ENCODE assay signal across 8 cellular contexts in the genomic region with DNA sequence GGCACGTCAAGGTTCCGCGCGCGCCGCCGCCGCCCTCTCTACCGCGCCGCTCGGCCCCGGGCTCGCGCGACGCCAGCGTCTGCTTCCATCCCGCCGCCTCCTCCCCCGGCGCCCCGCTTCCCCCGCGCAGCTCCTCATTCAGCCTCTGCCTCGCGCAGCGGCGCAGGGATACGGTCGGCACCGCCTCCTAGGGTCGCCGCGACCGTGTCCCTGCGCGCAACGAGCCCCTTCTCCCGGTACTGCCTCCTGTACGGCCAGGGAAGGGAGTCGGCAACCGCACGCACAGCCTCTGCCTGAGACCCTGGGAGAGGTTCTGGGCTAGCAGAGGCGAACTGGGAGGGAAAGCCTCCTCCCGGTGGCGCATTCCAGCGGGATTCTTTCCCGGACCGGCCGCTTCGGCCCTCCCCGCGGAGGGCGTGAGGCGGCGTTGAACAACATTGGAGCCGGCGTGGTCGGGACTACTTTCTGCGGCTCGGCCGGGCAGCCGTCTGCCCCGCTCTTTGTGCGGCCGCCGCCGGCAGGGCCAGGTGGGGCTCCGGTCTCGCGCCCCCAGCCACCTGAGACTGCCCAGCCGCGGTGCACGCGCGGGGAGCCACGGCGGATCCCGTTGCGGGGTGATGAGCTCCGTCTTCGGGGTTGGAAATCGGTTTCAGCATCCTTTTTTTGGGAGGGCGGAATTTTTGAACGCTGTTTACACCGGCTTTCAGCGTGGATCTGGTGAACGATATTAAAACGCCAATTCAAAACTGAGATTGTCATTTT. TPM values are rescaled to one million over a fixed set of nuclear protein-coding genes. Genes with fewer than 3 reads are reported as not detected.
DNase-seq lines count a peak whose midpoint lies in the region; ATAC-seq, FAIRE-seq and TF ChIP-seq lines count a peak whose summit lies in the region.

A gene (minus strand): TSS at position 172 of the 762 bp plus-strand sequence. CDS start 309 bp downstream, outside the sequence.

- peak; percentile 77 for ATAC-seq in GM21717 (IDR thresholded peaks at IDR 0.05; ENCODE audit: unreplicated experiment)
- ATAC-seq in activated T-helper 17 cell treated with anti-CD3 and anti-CD28 coated beads, Interleukin-2, amount 50 U/mL, for 72 hours (replicated peaks), result peak; percentile 94
- ATAC-seq in naive thymus-derived CD4-positive, alpha-beta T cell, result peak; percentile 91
- peak; percentile 86 for ATAC-seq in stimulated activated effector memory CD8-positive, alpha-beta T cell treated with anti-CD3 and anti-CD28 coated beads, Interleukin-12 subunit alpha, Interleukin-12 subunit beta, amount 100 ng/mL, for 72 hours

- DNase-seq in DMS 273 treated with DMSO at 0.1 percent for 48 hours (lab: John Stamatoyannopoulos, UW), result peak; percentile 56
- DNase-seq in KBM-7, result peak; percentile 92
- DNase-seq in RCC 7860 (ENCODE audit: low spot score), result peak; percentile 72
- peak; percentile 92 for DNase-seq in fibroblast of mammary gland (ENCODE audit: low read depth)
- peak; percentile 57 to 83 (median 75) for DNase-seq in naive thymus-derived CD4-positive, alpha-beta T cell
- DNase-seq in stimulated activated effector memory CD8-positive, alpha-beta T cell treated with anti-CD3 and anti-CD28 coated beads, Interleukin-12 subunit alpha, Interleukin-12 subunit beta, amount 100 ng/mL, for 72 hours (ENCODE audit: low spot score in 2 of 2), result peak; percentile 17 to 69

- H3K36me3 Mint-ChIP-seq in activated T-helper 17 cell treated with anti-CD3 and anti-CD28 coated beads, Interleukin-2, amount 50 U/mL, for 72 hours (ENCODE audit: low read depth), result no peaks in the 10 kb centered on the region
- no peaks in the 10 kb centered on the region for H3K36me3 Mint-ChIP-seq in naive thymus-derived CD4-positive, alpha-beta T cell
- no peaks in the 10 kb centered on the region for H3K36me3 Mint-ChIP-seq in stimulated activated effector memory CD8-positive, alpha-beta T cell treated with anti-CD3 and anti-CD28 coated beads, Interleukin-12 subunit alpha, Interleukin-12 subunit beta, amount 100 ng/mL, for 72 hours

- no peak for TF ChIP-seq CTCF in fibroblast of mammary gland (conservative IDR thresholded peaks at IDR 0.05; ENCODE audit: control insufficient read depth, insufficient read depth, low read depth, low read length)

- peak within 1 kb of the TSS; percentile 71 for H3K4me3 ChIP-seq in fibroblast of mammary gland (ENCODE audit: control insufficient read depth, low read depth, low read length)
- peak within 1 kb of the TSS; percentile 86 for H3K4me3 ChIP-seq in naive thymus-derived CD4-positive, alpha-beta T cell (ENCODE audit: low read length)

- peaks cover 0 to 10% of the 10 kb centered on the region in 2 donors for H3K27me3 ChIP-seq in naive thymus-derived CD4-positive, alpha-beta T cell (ENCODE audit: control insufficient read depth in 2 of 2, insufficient read depth in 2 of 2, low read length in 2 of 2)

- peak within 1 kb of the TSS; percentile 83 for H3K4me3 Mint-ChIP-seq in activated T-helper 17 cell treated with anti-CD3 and anti-CD28 coated beads, Interleukin-2, amount 50 U/mL, for 72 hours
- H3K4me3 Mint-ChIP-seq in naive thymus-derived CD4-positive, alpha-beta T cell, result peak within 1 kb of the TSS; percentile 79 to 93 (median 88)
- H3K4me3 Mint-ChIP-seq in stimulated activated effector memory CD8-positive, alpha-beta T cell treated with anti-CD3 and anti-CD28 coated beads, Interleukin-12 subunit alpha, Interleukin-12 subunit beta, amount 100 ng/mL, for 72 hours, result peak within 1 kb of the TSS; percentile 77

- H3K9me3 ChIP-seq in naive thymus-derived CD4-positive, alpha-beta T cell (ENCODE audit: control insufficient read depth in 2 of 3, low read length in 3 of 3), result no peaks in the 10 kb centered on the region

- intact Hi-C loops in naive thymus-derived CD4-positive, alpha-beta T cell (cut with micrococcal nuclease), result loop anchor here (1.0 to 10.0 kb wide), 9 partner anchors 60 to 1902 kb away; a partner anchor contains a TSS

- H3K27me3 Mint-ChIP-seq in activated T-helper 17 cell treated with anti-CD3 and anti-CD28 coated beads, Interleukin-2, amount 50 U/mL, for 72 hours, result peaks cover 14% of the 10 kb centered on the region
- peaks cover 0 to 52% (median 14%) of the 10 kb centered on the region in 5 donors for H3K27me3 Mint-ChIP-seq in naive thymus-derived CD4-positive, alpha-beta T cell

- POLR2A ChIA-PET in naive thymus-derived CD4-positive, alpha-beta T cell (lab: Charles Lee), result interaction anchor here (1.0 to 1.8 kb wide), 2 partner anchors 90 to 294 kb away, joined by 4 to 9 read pairs; a partner anchor contains a TSS

- no peaks in the 10 kb centered on the region for H3K9me3 Mint-ChIP-seq in activated T-helper 17 cell treated with anti-CD3 and anti-CD28 coated beads, Interleukin-2, amount 50 U/mL, for 72 hours
- H3K9me3 Mint-ChIP-seq in naive thymus-derived CD4-positive, alpha-beta T cell, result no peaks in the 10 kb centered on the region
- no peaks in the 10 kb centered on the region for H3K9me3 Mint-ChIP-seq in stimulated activated effector memory CD8-positive, alpha-beta T cell treated with anti-CD3 and anti-CD28 coated beads, Interleukin-12 subunit alpha, Interleukin-12 subunit beta, amount 100 ng/mL, for 72 hours

- FAIRE-seq in RCC 7860 (lab: Jason Lieb, UNC), result no peak

- H3K4me1 ChIP-seq in naive thymus-derived CD4-positive, alpha-beta T cell (ENCODE audit: control insufficient read depth in 2 of 2, insufficient read depth in 2 of 2, low read length in 2 of 2), result peaks cover 8 to 10% of the 10 kb centered on the region in 2 donors

- peak within 1 kb of the TSS; percentile 63 for H3K27ac Mint-ChIP-seq in activated T-helper 17 cell treated with anti-CD3 and anti-CD28 coated beads, Interleukin-2, amount 50 U/mL, for 72 hours
- H3K27ac Mint-ChIP-seq in naive thymus-derived CD4-positive, alpha-beta T cell, result peak within 1 kb of the TSS; percentile 29 to 88 (median 73)
- no peak within 1 kb of the TSS for H3K27ac Mint-ChIP-seq in stimulated activated effector memory CD8-positive, alpha-beta T cell treated with anti-CD3 and anti-CD28 coated beads, Interleukin-12 subunit alpha, Interleukin-12 subunit beta, amount 100 ng/mL, for 72 hours

- CTCF ChIA-PET in naive thymus-derived CD4-positive, alpha-beta T cell (lab: Charles Lee), result interaction anchor here (0.7 to 1.1 kb wide), 2 partner anchors 29 to 66 kb away, joined by 3 read pairs; no protein-coding TSS in a partner anchor

- peaks cover 15% of the 10 kb centered on the region for H3K4me1 Mint-ChIP-seq in activated T-helper 17 cell treated with anti-CD3 and anti-CD28 coated beads, Interleukin-2, amount 50 U/mL, for 72 hours
- peaks cover 14 to 40% (median 31%) of the 10 kb centered on the region in 7 donors for H3K4me1 Mint-ChIP-seq in naive thymus-derived CD4-positive, alpha-beta T cell
- H3K4me1 Mint-ChIP-seq in stimulated activated effector memory CD8-positive, alpha-beta T cell treated with anti-CD3 and anti-CD28 coated beads, Interleukin-12 subunit alpha, Interleukin-12 subunit beta, amount 100 ng/mL, for 72 hours, result peaks cover 20% of the 10 kb centered on the region

- in situ Hi-C loops in KBM-7 (cut with MboI; ENCODE audit: low pct_unique_long_range_greater_than_20kb, low sequenced_read_pairs), result no loop called here

- peak within 1 kb of the TSS; percentile 68 for H3K27ac ChIP-seq in naive thymus-derived CD4-positive, alpha-beta T cell (ENCODE audit: low read depth, low read length)

- H3K36me3 ChIP-seq in naive thymus-derived CD4-positive, alpha-beta T cell (ENCODE audit: control insufficient read depth in 2 of 3, insufficient read depth in 3 of 3, low read length in 3 of 3), result peaks cover 0 to 8% (median 0%) of the 10 kb centered on the region in 3 experiments

RNA-seq across cellular contexts. Expression of the gene that starts here (rescaled TPM):
- total RNA-seq in activated T-helper 17 cell treated with anti-CD3 and anti-CD28 coated beads, Interleukin-2, amount 50 U/mL, for 72 hours, result 1 to 10 TPM in 1 of 2 donors, under 1 TPM in 1; 0.61 to 3.9 TPM
- 10 to 100 TPM in 1 of 5 experiments, 1 to 10 TPM in 4; 1.6 to 12.6 (median 7.4) TPM for total RNA-seq in naive thymus-derived CD4-positive, alpha-beta T cell
- 1 to 10 TPM; 4.2 to 5.2 TPM for polyA plus RNA-seq in naive thymus-derived CD4-positive, alpha-beta T cell

Comparison
In these comparisons a context has a peak if more than half of its experiments do, and no peak if none do; other contexts are left out.
1. Peak in every context shown above with its lines: DNase-seq, ATAC-seq, H3K4me3 ChIP-seq and H3K27ac ChIP-seq.